Comparison of ENCODE assay signal across 24 cellular contexts in genomic region chrX:150326843-150327242, GRCh38.
"Had no signal": no experiment of that assay in that cellular context is flagged by ENCODE, and none has a peak within 500 bp of the region (broad histone marks: within the 10 kb centered on the region; RNA-seq: fewer than 3 reads in every experiment).

No MANE protein-coding gene starts in this region.

- H3K4me3 Mint-ChIP-seq: activated B cell treated with CpG ODN at 0.5 μM for 24 hours; activated naive CD4-positive, alpha-beta T cell treated with anti-CD3 and anti-CD28 coated beads for 36 hours; activated naive CD8-positive, alpha-beta T cell; activated T-cell treated with anti-CD3 and anti-CD28 coated beads, Interleukin-2, amount 50 U/mL, for 4 hours; T-helper 17 cell had no signal

- DNase-seq: activated B cell treated with CpG ODN at 0.5 μM for 24 hours; activated CD4-positive, alpha-beta T cell treated with anti-CD3 and anti-CD28 coated beads for 1 hour; activated CD4-positive, alpha-beta T cell treated with anti-CD3 and anti-CD28 coated beads, Interleukin-2, amount 10 ng/mL, durations not matched to agents 24 days and 14 days; activated CD4-positive, alpha-beta T cell treated with anti-CD3 and anti-CD28 coated beads, Interleukin-2, amount 50 U/mL, for 48 hours; activated CD8-positive, alpha-beta memory T cell treated with anti-CD3 and anti-CD28 coated beads for 24 hours; activated effector memory CD4-positive, alpha-beta T cell treated with anti-CD3 and anti-CD28 coated beads, Interleukin-2, amount 50 U/mL, for 16 hours; activated naive CD4-positive, alpha-beta T cell treated with anti-CD3 and anti-CD28 coated beads for 36 hours; activated T-cell treated with anti-CD3 and anti-CD28 coated beads, Interleukin-2, amount 50 U/mL, for 4 hours; amygdala; brain microvascular endothelial cell; MM.1S; NCI-H1105; NCI-H1436; NCI-H1694 treated with DMSO at 0.1 percent for 48 hours; NCI-H2029 treated with DMSO at 0.1 percent for 48 hours; NCI-H345; NCI-H510A; NCI-H526 treated with DMSO at 0.1 percent for 48 hours; NCI-H82; SHP77 treated with DMSO at 0.1 percent for 48 hours; T-helper 17 cell; T-helper 9 cell had no signal

- H3K9me3 Mint-ChIP-seq: activated naive CD4-positive, alpha-beta T cell treated with anti-CD3 and anti-CD28 coated beads for 36 hours; activated T-cell treated with anti-CD3 and anti-CD28 coated beads, Interleukin-2, amount 50 U/mL, for 4 hours had no signal

- H3K27me3 Mint-ChIP-seq: activated B cell treated with CpG ODN at 0.5 μM for 24 hours; activated naive CD8-positive, alpha-beta T cell had no signal

- H3K36me3 ChIP-seq: brain microvascular endothelial cell, cardiac muscle cell had no signal

- H3K27ac Mint-ChIP-seq: activated B cell treated with CpG ODN at 0.5 μM for 24 hours; activated CD4-positive, alpha-beta T cell treated with anti-CD3 and anti-CD28 coated beads, Interleukin-2, amount 10 ng/mL, durations not matched to agents 24 days and 14 days; activated naive CD4-positive, alpha-beta T cell treated with anti-CD3 and anti-CD28 coated beads for 36 hours; activated naive CD8-positive, alpha-beta T cell; T-helper 17 cell had no signal

- H3K4me3 ChIP-seq: cardiac muscle cell had no signal

- ATAC-seq: activated T-cell treated with anti-CD3 and anti-CD28 coated beads, Interleukin-2, amount 50 U/mL, for 4 hours; T-helper 17 cell had no signal
